Comparison of ENCODE assay signal across 1 cellular context in the genomic region with DNA sequence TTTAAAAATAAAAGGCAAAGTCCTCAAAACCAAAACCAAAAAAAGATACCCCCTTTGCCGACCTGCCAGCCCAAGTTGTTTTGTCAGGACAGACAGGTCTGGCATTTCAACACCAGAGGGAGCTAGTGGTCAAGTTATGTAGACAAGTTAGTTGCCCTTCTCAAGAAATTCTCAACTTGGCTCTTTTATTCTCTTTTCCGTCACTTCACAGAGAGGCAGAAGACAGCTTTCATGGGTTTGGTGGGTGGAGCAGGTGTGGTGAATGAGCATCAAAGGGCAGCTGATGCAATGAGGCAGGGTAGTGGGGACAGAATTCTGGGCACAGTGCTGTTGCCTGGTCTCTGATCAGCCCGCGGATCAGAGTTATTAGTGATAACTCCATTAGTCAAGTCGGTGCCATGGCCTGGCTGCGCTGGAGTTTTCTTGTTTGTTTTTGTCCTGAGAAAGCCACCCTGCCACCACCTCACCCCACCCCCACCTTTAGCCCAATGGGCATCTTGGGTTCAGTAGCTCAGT.
TF ChIP-seq lines count a peak whose summit lies in the region.

No MANE protein-coding gene starts in this region.

TF ChIP-seq in HepG2, 621 proteins besides CTCF, POLR2A, EP300 and RAD21 (continued from another document and continues in another):
- TF ChIP-seq ZNF180 (CRISPR knock-in tag; IDR thresholded peaks at IDR 0.05; ENCODE audit: borderline replicate concordance, low read depth), result no peak
- no peak for TF ChIP-seq SP5 (CRISPR knock-in tag; IDR thresholded peaks at IDR 0.05; ENCODE audit: borderline replicate concordance, low read depth)
- no peak for TF ChIP-seq DPF2 (CRISPR knock-in tag; IDR thresholded peaks at IDR 0.05; ENCODE audit: borderline replicate concordance, low read depth)
- TF ChIP-seq SNAPC2 (CRISPR knock-in tag; IDR thresholded peaks at IDR 0.05), result no peak
- no peak for TF ChIP-seq CREB1 (IDR thresholded peaks at IDR 0.05)
- TF ChIP-seq CREB1 (CRISPR knock-in tag; IDR thresholded peaks at IDR 0.05), result no peak
- TF ChIP-seq ZNF33A (CRISPR knock-in tag; IDR thresholded peaks at IDR 0.05; ENCODE audit: borderline replicate concordance), result no peak
- TF ChIP-seq IRF2 (CRISPR knock-in tag; IDR thresholded peaks at IDR 0.05), result no peak
- no peak for TF ChIP-seq ZNF12 (CRISPR knock-in tag; IDR thresholded peaks at IDR 0.05)
- TF ChIP-seq, protein P1, sequence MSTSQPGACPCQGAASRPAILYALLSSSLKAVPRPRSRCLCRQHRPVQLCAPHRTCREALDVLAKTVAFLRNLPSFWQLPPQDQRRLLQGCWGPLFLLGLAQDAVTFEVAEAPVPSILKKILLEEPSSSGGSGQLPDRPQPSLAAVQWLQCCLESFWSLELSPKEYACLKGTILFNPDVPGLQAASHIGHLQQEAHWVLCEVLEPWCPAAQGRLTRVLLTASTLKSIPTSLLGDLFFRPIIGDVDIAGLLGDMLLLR (CRISPR knock-in tag; IDR thresholded peaks at IDR 0.05), result no peak
- TF ChIP-seq HNF4A (CRISPR knock-in tag; IDR thresholded peaks at IDR 0.05), result 0 out of 2 replicates have a peak, but pooled peaks have one; percentile 4
- no peak for TF ChIP-seq ZNF615 (CRISPR knock-in tag; IDR thresholded peaks at IDR 0.05; ENCODE audit: borderline replicate concordance)
- TF ChIP-seq ZSCAN21 (CRISPR knock-in tag; IDR thresholded peaks at IDR 0.05; ENCODE audit: borderline replicate concordance), result no peak
- no peak for TF ChIP-seq RFX5 (IDR thresholded peaks at IDR 0.05; ENCODE audit: low read depth, low read length)
- TF ChIP-seq ATF7 (IDR thresholded peaks at IDR 0.05), result no peak
- no peak for TF ChIP-seq ATF7 (CRISPR knock-in tag; IDR thresholded peaks at IDR 0.05)
- TF ChIP-seq, protein P2, sequence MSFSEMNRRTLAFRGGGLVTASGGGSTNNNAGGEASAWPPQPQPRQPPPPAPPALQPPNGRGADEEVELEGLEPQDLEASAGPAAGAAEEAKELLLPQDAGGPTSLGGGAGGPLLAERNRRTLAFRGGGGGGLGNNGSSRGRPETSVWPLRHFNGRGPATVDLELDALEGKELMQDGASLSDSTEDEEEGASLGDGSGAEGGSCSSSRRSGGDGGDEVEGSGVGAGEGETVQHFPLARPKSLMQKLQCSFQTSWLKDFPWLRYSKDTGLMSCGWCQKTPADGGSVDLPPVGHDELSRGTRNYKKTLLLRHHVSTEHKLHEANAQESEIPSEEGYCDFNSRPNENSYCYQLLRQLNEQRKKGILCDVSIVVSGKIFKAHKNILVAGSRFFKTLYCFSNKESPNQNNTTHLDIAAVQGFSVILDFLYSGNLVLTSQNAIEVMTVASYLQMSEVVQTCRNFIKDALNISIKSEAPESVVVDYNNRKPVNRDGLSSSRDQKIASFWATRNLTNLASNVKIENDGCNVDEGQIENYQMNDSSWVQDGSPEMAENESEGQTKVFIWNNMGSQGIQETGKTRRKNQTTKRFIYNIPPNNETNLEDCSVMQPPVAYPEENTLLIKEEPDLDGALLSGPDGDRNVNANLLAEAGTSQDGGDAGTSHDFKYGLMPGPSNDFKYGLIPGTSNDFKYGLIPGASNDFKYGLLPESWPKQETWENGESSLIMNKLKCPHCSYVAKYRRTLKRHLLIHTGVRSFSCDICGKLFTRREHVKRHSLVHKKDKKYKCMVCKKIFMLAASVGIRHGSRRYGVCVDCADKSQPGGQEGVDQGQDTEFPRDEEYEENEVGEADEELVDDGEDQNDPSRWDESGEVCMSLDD (CRISPR knock-in tag; IDR thresholded peaks at IDR 0.05; ENCODE audit: borderline replicate concordance), result no peak
- TF ChIP-seq, protein P3, sequence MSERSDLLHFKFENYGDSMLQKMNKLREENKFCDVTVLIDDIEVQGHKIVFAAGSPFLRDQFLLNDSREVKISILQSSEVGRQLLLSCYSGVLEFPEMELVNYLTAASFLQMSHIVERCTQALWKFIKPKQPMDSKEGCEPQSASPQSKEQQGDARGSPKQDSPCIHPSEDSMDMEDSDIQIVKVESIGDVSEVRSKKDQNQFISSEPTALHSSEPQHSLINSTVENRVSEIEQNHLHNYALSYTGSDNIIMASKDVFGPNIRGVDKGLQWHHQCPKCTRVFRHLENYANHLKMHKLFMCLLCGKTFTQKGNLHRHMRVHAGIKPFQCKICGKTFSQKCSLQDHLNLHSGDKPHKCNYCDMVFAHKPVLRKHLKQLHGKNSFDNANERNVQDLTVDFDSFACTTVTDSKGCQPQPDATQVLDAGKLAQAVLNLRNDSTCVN (CRISPR knock-in tag; IDR thresholded peaks at IDR 0.05; ENCODE audit: borderline replicate concordance), result peak; percentile 35; the same call in 1 of the 2 replicates
- no peak for TF ChIP-seq FOXK2 (IDR thresholded peaks at IDR 0.05)
- no peak for TF ChIP-seq ZNF850 (CRISPR knock-in tag; conservative IDR thresholded peaks at IDR 0.05)
- no peak for TF ChIP-seq SATB2 (CRISPR knock-in tag; IDR thresholded peaks at IDR 0.05)
- TF ChIP-seq ZNF251 (CRISPR knock-in tag; IDR thresholded peaks at IDR 0.05), result no peak
- TF ChIP-seq HNF4G (IDR thresholded peaks at IDR 0.05; ENCODE audit: borderline replicate concordance, low read depth, low read length), result no peak
- TF ChIP-seq HNF4G (CRISPR knock-in tag; IDR thresholded peaks at IDR 0.05; ENCODE audit: borderline replicate concordance, low read depth), result no peak
- no peak for TF ChIP-seq ZNF564 (CRISPR knock-in tag; IDR thresholded peaks at IDR 0.05)
- TF ChIP-seq, protein P4, sequence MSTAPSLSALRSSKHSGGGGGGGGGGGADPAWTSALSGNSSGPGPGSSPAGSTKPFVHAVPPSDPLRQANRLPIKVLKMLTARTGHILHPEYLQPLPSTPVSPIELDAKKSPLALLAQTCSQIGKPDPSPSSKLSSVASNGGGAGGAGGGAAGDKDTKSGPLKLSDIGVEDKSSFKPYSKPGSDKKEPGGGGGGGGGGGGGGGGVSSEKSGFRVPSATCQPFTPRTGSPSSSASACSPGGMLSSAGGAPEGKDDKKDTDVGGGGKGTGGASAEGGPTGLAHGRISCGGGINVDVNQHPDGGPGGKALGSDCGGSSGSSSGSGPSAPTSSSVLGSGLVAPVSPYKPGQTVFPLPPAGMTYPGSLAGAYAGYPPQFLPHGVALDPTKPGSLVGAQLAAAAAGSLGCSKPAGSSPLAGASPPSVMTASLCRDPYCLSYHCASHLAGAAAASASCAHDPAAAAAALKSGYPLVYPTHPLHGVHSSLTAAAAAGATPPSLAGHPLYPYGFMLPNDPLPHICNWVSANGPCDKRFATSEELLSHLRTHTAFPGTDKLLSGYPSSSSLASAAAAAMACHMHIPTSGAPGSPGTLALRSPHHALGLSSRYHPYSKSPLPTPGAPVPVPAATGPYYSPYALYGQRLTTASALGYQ (CRISPR knock-in tag; IDR thresholded peaks at IDR 0.05), result no peak
- TF ChIP-seq ZNF839 (CRISPR knock-in tag; IDR thresholded peaks at IDR 0.05; ENCODE audit: borderline replicate concordance), result no peak
- TF ChIP-seq, protein P5, sequence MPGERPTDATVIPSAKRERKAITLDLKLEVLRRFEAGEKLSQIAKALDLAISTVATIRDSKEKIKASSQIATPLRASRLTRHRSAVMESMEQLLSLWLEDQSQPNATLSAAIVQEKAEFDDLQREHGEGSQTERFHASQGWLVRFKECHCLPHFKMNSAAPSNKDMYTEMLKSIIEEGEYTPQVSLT (CRISPR knock-in tag; IDR thresholded peaks at IDR 0.05; ENCODE audit: borderline replicate concordance, low read depth), result no peak
- TF ChIP-seq ZNF660 (CRISPR knock-in tag; IDR thresholded peaks at IDR 0.05; ENCODE audit: borderline replicate concordance, low read depth), result no peak
- TF ChIP-seq ZC3H4 (CRISPR knock-in tag; IDR thresholded peaks at IDR 0.05; ENCODE audit: borderline replicate concordance), result no peak
- TF ChIP-seq GLI4 (CRISPR knock-in tag; IDR thresholded peaks at IDR 0.05; ENCODE audit: borderline replicate concordance), result no peak
- TF ChIP-seq, protein P6, sequence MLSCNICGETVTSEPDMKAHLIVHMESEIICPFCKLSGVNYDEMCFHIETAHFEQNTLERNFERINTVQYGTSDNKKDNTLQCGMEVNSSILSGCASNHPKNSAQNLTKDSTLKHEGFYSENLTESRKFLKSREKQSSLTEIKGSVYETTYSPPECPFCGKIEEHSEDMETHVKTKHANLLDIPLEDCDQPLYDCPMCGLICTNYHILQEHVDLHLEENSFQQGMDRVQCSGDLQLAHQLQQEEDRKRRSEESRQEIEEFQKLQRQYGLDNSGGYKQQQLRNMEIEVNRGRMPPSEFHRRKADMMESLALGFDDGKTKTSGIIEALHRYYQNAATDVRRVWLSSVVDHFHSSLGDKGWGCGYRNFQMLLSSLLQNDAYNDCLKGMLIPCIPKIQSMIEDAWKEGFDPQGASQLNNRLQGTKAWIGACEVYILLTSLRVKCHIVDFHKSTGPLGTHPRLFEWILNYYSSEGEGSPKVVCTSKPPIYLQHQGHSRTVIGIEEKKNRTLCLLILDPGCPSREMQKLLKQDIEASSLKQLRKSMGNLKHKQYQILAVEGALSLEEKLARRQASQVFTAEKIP (CRISPR knock-in tag; IDR thresholded peaks at IDR 0.05; ENCODE audit: borderline replicate concordance), result no peak
- TF ChIP-seq, protein P7, sequence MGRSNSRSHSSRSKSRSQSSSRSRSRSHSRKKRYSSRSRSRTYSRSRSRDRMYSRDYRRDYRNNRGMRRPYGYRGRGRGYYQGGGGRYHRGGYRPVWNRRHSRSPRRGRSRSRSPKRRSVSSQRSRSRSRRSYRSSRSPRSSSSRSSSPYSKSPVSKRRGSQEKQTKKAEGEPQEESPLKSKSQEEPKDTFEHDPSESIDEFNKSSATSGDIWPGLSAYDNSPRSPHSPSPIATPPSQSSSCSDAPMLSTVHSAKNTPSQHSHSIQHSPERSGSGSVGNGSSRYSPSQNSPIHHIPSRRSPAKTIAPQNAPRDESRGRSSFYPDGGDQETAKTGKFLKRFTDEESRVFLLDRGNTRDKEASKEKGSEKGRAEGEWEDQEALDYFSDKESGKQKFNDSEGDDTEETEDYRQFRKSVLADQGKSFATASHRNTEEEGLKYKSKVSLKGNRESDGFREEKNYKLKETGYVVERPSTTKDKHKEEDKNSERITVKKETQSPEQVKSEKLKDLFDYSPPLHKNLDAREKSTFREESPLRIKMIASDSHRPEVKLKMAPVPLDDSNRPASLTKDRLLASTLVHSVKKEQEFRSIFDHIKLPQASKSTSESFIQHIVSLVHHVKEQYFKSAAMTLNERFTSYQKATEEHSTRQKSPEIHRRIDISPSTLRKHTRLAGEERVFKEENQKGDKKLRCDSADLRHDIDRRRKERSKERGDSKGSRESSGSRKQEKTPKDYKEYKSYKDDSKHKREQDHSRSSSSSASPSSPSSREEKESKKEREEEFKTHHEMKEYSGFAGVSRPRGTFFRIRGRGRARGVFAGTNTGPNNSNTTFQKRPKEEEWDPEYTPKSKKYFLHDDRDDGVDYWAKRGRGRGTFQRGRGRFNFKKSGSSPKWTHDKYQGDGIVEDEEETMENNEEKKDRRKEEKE (IDR thresholded peaks at IDR 0.05), result no peak
- TF ChIP-seq BRD4 (CRISPR knock-in tag; IDR thresholded peaks at IDR 0.05), result no peak
- TF ChIP-seq POLR2AphosphoS2 (IDR thresholded peaks at IDR 0.05; ENCODE audit: low read depth, low read length), result no peak
- TF ChIP-seq PRPF4 (IDR thresholded peaks at IDR 0.05; ENCODE audit: low read depth, low read length, poor library complexity, severe bottlenecking), result no peak
- TF ChIP-seq ZNF761 (CRISPR knock-in tag; conservative IDR thresholded peaks at IDR 0.05), result no peak
- no peak for TF ChIP-seq TARDBP (CRISPR knock-in tag; IDR thresholded peaks at IDR 0.05)
- TF ChIP-seq ZSCAN31 (CRISPR knock-in tag; IDR thresholded peaks at IDR 0.05; ENCODE audit: low read depth), result no peak
- no peak for TF ChIP-seq KLF15 (CRISPR knock-in tag; IDR thresholded peaks at IDR 0.05; ENCODE audit: borderline replicate concordance)
- no peak for TF ChIP-seq SYNCRIP (IDR thresholded peaks at IDR 0.05; ENCODE audit: insufficient read depth, low read depth, low read length)
- TF ChIP-seq FOXC1 (CRISPR knock-in tag; IDR thresholded peaks at IDR 0.05; ENCODE audit: borderline replicate concordance), result no peak
- TF ChIP-seq ZNF121 (CRISPR knock-in tag; IDR thresholded peaks at IDR 0.05), result no peak
- TF ChIP-seq ZKSCAN8 (CRISPR knock-in tag; IDR thresholded peaks at IDR 0.05; ENCODE audit: borderline replicate concordance), result no peak
- TF ChIP-seq ESRRA (CRISPR knock-in tag; IDR thresholded peaks at IDR 0.05; ENCODE audit: low read depth), result no peak
- peak; percentile 12; the same call in 1 of the 2 replicates for TF ChIP-seq FOXO1 (CRISPR knock-in tag; IDR thresholded peaks at IDR 0.05)
- TF ChIP-seq GATAD1 (CRISPR knock-in tag; IDR thresholded peaks at IDR 0.05), result no peak
- TF ChIP-seq ZNF569 (CRISPR knock-in tag; IDR thresholded peaks at IDR 0.05; ENCODE audit: borderline replicate concordance), result no peak
- 0 out of 2 replicates have a peak, but pooled peaks have one; percentile 36 for TF ChIP-seq ELF3 (CRISPR knock-in tag; IDR thresholded peaks at IDR 0.05)
- no peak for TF ChIP-seq ZEB1 (IDR thresholded peaks at IDR 0.05; ENCODE audit: insufficient replicate concordance, low read depth)
- TF ChIP-seq, protein P8, sequence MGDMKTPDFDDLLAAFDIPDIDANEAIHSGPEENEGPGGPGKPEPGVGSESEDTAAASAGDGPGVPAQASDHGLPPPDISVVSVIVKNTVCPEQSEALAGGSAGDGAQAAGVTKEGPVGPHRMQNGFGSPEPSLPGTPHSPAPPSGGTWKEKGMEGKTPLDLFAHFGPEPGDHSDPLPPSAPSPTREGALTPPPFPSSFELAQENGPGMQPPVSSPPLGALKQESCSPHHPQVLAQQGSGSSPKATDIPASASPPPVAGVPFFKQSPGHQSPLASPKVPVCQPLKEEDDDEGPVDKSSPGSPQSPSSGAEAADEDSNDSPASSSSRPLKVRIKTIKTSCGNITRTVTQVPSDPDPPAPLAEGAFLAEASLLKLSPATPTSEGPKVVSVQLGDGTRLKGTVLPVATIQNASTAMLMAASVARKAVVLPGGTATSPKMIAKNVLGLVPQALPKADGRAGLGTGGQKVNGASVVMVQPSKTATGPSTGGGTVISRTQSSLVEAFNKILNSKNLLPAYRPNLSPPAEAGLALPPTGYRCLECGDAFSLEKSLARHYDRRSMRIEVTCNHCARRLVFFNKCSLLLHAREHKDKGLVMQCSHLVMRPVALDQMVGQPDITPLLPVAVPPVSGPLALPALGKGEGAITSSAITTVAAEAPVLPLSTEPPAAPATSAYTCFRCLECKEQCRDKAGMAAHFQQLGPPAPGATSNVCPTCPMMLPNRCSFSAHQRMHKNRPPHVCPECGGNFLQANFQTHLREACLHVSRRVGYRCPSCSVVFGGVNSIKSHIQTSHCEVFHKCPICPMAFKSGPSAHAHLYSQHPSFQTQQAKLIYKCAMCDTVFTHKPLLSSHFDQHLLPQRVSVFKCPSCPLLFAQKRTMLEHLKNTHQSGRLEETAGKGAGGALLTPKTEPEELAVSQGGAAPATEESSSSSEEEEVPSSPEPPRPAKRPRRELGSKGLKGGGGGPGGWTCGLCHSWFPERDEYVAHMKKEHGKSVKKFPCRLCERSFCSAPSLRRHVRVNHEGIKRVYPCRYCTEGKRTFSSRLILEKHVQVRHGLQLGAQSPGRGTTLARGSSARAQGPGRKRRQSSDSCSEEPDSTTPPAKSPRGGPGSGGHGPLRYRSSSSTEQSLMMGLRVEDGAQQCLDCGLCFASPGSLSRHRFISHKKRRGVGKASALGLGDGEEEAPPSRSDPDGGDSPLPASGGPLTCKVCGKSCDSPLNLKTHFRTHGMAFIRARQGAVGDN (CRISPR knock-in tag; IDR thresholded peaks at IDR 0.05), result no peak
